Comparison of ENCODE assay signal across 8 cellular contexts in the genomic region with DNA sequence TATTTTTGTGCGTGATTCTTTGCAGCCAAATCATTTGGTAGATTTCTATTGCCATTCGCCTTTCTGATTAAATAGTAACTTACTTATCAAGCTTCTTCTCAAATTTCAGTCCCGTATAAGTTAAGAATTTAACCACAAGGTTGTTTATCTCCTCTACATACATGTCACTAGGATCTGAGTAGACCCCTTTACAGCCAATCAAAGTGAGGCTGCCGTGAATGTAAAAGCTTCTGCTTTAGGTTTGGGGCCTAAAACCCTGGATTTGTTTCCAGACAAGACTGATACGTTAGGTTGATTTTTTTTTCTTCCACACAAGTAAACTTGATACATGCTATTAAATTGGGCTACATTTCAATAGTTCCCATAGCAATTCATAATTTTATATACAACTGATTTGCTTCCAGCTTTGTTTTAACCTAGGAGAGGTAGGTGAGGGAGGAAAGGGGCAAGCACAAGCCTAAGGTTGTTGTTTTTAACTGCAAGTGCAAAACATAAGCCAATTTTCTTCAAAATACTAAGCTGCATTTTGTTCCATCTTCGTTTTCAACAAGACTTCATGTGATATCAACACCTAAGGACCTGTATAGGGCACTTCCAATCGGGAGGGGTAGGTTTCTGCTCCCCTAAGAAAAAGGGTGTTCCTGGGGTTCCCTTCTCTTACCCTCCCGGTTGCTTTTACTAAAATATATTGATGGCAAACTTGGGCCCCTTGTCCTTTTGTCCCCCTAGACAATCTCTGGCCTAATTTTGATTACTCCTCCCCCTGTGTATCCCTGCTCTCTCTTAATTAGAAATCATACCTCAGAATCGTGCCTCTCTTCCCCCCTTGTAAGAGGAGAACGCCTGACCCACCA. TPM values are rescaled to one million over a fixed set of nuclear protein-coding genes. Genes with fewer than 3 reads are reported as not detected.
DNase-seq lines count a peak whose midpoint lies in the region; ATAC-seq and TF ChIP-seq lines count a peak whose summit lies in the region.

No MANE protein-coding gene starts in this region.

- H2AFZ ChIP-seq in OCI-LY7 (ENCODE audit: low read length) = no peak overlapping the region

- H3K36me3 ChIP-seq in cardiac muscle cell = no peaks in the 10 kb centered on the region
- peaks cover 6% of the 10 kb centered on the region; the same call in 1 of the 2 replicates for H3K36me3 ChIP-seq in OCI-LY7 (ENCODE audit: insufficient read depth, low read length)

- H3K27ac ChIP-seq in cardiac muscle cell (peak overlapping the region; percentile 95), OCI-LY7 (ENCODE audit: low read depth, low read length, poor library complexity, severe bottlenecking) (peak overlapping the region; percentile 56)

- CTCF ChIA-PET in OCI-LY7 (lab: Charles Lee; ENCODE audit: unreplicated experiment) = no interaction called here

- peaks cover 59% of the 10 kb centered on the region for H3K79me2 ChIP-seq in OCI-LY7 (ENCODE audit: insufficient read depth, low read depth, low read length)

- no peak for TF ChIP-seq CTCF in cardiac muscle cell (IDR thresholded peaks at IDR 0.05; ENCODE audit: low read depth, low read length)
- TF ChIP-seq CTCF in OCI-LY7 (conservative IDR thresholded peaks at IDR 0.05; ENCODE audit: low read length) = no peak
- TF ChIP-seq CTCF in chondrocyte (IDR thresholded peaks at IDR 0.05) = no peak

- peaks cover 23% of the 10 kb centered on the region for H4K20me1 ChIP-seq in OCI-LY7 (ENCODE audit: insufficient read depth, low read length)

- H3K9me2 ChIP-seq in OCI-LY7 (ENCODE audit: insufficient read depth, low read length) = no peaks in the 10 kb centered on the region

- peak overlapping the region; percentile 85 for H3K4me2 ChIP-seq in OCI-LY7 (ENCODE audit: low read length)

- intact Hi-C loops in left ventricle myocardium superior (cut with micrococcal nuclease) = no loop called here
- intact Hi-C loops in OCI-LY7 (cut with micrococcal nuclease; ENCODE audit: unreplicated experiment) = loop anchor here (5.0 kb wide), 3 partner anchors 183 to 373 kb away; no protein-coding TSS in a partner anchor

- H3K9me3 ChIP-seq in cardiac muscle cell (ENCODE audit: low read depth) (no peaks in the 10 kb centered on the region), OCI-LY7 (ENCODE audit: low read length) (no peaks in the 10 kb centered on the region), mononuclear cell (ENCODE audit: low read depth, low read length) (no peaks in the 10 kb centered on the region)

- H3K27me3 Mint-ChIP-seq in chondrocyte (ENCODE audit: low read depth) = no peaks in the 10 kb centered on the region

- H3K27me3 ChIP-seq in cardiac muscle cell (peaks cover 2% of the 10 kb centered on the region), mononuclear cell (ENCODE audit: insufficient read depth, low read length) (no peaks in the 10 kb centered on the region)

- peak overlapping the region; percentile 94 for H3K4me3 Mint-ChIP-seq in chondrocyte (ENCODE audit: unreplicated experiment)

- H3K4me3 ChIP-seq in cardiac muscle cell (peak overlapping the region; percentile 65), OCI-LY7 (ENCODE audit: low read depth, low read length, poor library complexity, severe bottlenecking) (peak overlapping the region; percentile 74), mononuclear cell (ENCODE audit: low read length) (peak overlapping the region; percentile 69)

- H3K4me1 Mint-ChIP-seq in chondrocyte (ENCODE audit: low read depth) = peaks cover 41% of the 10 kb centered on the region

- H3K9me3 Mint-ChIP-seq in chondrocyte (ENCODE audit: low read depth) = no peaks in the 10 kb centered on the region

- H3K4me1 ChIP-seq in cardiac muscle cell (ENCODE audit: low read depth) = peaks cover 29% of the 10 kb centered on the region
- peaks cover 20% of the 10 kb centered on the region for H3K4me1 ChIP-seq in OCI-LY7 (ENCODE audit: insufficient read depth, low read length, poor library complexity, severe bottlenecking)
- peaks cover 37% of the 10 kb centered on the region for H3K4me1 ChIP-seq in mononuclear cell (ENCODE audit: insufficient read depth, low read length)

- TSS peak; percentile 50 for BruUV-seq in OCI-LY7 (replicated peaks; lab: Mats Ljungman, UMichigan)

- H3K27ac Mint-ChIP-seq in chondrocyte (ENCODE audit: unreplicated experiment) = peak overlapping the region; percentile 97

- ATAC-seq in left ventricle myocardium superior (no peak), HG03025 (IDR thresholded peaks at IDR 0.05; ENCODE audit: low FRiP score, unreplicated experiment) (no peak)

- DNase-seq in cardiac muscle cell (ENCODE audit: low read depth in 1 of 2, low spot score in 1 of 2) = peak; percentile 13 to 49
- no peak for DNase-seq in left ventricle myocardium superior
- DNase-seq in OCI-LY7 (ENCODE audit: low spot score) = peak; percentile 54
- DNase-seq in chondrocyte (ENCODE audit: low spot score) = no peak
- no peak for DNase-seq in NCI-H2029 treated with DMSO at 0.1 percent for 48 hours (lab: John Stamatoyannopoulos, UW)
- no peak for DNase-seq in putamen (ENCODE audit: low spot score)

- POLR2A ChIA-PET in OCI-LY7 (lab: Charles Lee) = interaction anchor here (0.6 to 2.0 kb wide), 12 partner anchors 9 to 253 kb away, joined by 3 to 12 read pairs (median 4); partner anchors contain the start of genes MCUR1, NOL7 and SIRT5

- H3K36me3 Mint-ChIP-seq in chondrocyte (ENCODE audit: low read depth) = no peaks in the 10 kb centered on the region

RNA-seq across cellular contexts. Expression of gene RANBP9, which starts 1.7 kb away (rescaled TPM):
- total RNA-seq in cardiac muscle cell = 32.3 and 35.2 TPM in 2 replicates
- 42.4 and 55.4 TPM in 2 replicates for polyA plus RNA-seq in cardiac muscle cell
- 31.9 TPM for total RNA-seq in left ventricle myocardium superior
- 20.5 and 22.2 TPM in 2 replicates for total RNA-seq in OCI-LY7 (2014; rRNA removed; shearing (Covaris generic))
- 35.0 and 41.6 TPM in 2 replicates for total RNA-seq in OCI-LY7 (2022)
- 53.0 to 72.0 TPM (median 71.8 TPM) in 3 replicates for total RNA-seq in chondrocyte
- total RNA-seq in mononuclear cell = 61.4 TPM

Comparison
In these comparisons a context has a peak if more than half of its experiments do, and no peak if none do; other contexts are left out.
1. DNase-seq: peak in cardiac muscle cell (2 of 2) and OCI-LY7 (single experiment); none in left ventricle myocardium superior (single experiment), chondrocyte (single experiment), NCI-H2029 treated with DMSO at 0.1 percent for 48 hours (single experiment) and putamen (single experiment).
2. Peak in every context shown above with its lines, with median percentiles within 50 percentile points of each other: H3K4me3 ChIP-seq.